Comparison of ENCODE assay signal across 1 cellular context in the genomic region with DNA sequence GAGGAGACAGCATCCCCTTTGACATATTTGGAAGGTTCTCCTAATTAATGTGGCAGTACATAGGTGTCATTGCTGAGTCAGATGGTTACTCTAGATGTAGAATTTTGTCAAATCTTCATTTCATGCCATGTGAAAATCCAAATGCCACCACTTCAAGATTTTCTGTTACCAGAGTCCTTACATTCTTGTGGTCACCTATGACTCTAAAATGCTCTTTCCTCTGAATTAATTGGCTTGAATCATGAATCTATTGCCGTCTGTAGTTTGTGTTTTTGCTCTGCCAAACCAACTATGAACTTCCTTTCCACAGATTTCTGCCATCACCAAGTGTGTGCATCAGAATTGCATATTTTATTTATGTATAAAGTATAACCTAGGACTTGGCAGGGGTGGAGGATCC.
A peak's percentile ranks its signal among the peaks of the same experiment; 100 is the strongest.
TF ChIP-seq lines count a peak whose summit lies in the region.

No MANE protein-coding gene starts in this region.

TF ChIP-seq in SK-N-SH, 30 proteins besides CTCF, POLR2A, EP300 and RAD21 (continued from another document):
- TF ChIP-seq, protein P1, sequence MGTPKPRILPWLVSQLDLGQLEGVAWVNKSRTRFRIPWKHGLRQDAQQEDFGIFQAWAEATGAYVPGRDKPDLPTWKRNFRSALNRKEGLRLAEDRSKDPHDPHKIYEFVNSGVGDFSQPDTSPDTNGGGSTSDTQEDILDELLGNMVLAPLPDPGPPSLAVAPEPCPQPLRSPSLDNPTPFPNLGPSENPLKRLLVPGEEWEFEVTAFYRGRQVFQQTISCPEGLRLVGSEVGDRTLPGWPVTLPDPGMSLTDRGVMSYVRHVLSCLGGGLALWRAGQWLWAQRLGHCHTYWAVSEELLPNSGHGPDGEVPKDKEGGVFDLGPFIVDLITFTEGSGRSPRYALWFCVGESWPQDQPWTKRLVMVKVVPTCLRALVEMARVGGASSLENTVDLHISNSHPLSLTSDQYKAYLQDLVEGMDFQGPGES (IDR thresholded peaks at IDR 0.05; ENCODE audit: low read depth, low read length) = no peak
- TF ChIP-seq FOXJ3 (CRISPR knock-in tag; IDR thresholded peaks at IDR 0.05) = no peak
- no peak for TF ChIP-seq EZH2phosphoT487 (IDR thresholded peaks at IDR 0.05; ENCODE audit: borderline replicate concordance, low read depth)
- TF ChIP-seq YY1 (IDR thresholded peaks at IDR 0.05; ENCODE audit: low read depth) = no peak
- no peak for TF ChIP-seq JUND (IDR thresholded peaks at IDR 0.05)
- no peak for TF ChIP-seq SMC3 (IDR thresholded peaks at IDR 0.05; ENCODE audit: low read depth, low read length)
- no peak for TF ChIP-seq NRF1 (IDR thresholded peaks at IDR 0.05; ENCODE audit: low read depth, low read length)
- TF ChIP-seq, protein P2, sequence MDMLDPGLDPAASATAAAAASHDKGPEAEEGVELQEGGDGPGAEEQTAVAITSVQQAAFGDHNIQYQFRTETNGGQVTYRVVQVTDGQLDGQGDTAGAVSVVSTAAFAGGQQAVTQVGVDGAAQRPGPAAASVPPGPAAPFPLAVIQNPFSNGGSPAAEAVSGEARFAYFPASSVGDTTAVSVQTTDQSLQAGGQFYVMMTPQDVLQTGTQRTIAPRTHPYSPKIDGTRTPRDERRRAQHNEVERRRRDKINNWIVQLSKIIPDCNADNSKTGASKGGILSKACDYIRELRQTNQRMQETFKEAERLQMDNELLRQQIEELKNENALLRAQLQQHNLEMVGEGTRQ (IDR thresholded peaks at IDR 0.05; ENCODE audit: borderline replicate concordance, low read depth, low read length) = no peak
- TF ChIP-seq CHD2 (IDR thresholded peaks at IDR 0.05; ENCODE audit: low read length, partially characterized antibody) = no peak
- TF ChIP-seq, protein P3, sequence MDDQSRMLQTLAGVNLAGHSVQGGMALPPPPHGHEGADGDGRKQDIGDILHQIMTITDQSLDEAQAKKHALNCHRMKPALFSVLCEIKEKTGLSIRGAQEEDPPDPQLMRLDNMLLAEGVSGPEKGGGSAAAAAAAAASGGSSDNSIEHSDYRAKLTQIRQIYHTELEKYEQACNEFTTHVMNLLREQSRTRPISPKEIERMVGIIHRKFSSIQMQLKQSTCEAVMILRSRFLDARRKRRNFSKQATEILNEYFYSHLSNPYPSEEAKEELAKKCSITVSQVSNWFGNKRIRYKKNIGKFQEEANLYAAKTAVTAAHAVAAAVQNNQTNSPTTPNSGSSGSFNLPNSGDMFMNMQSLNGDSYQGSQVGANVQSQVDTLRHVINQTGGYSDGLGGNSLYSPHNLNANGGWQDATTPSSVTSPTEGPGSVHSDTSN (IDR thresholded peaks at IDR 0.05) = peak; percentile 47; the same call in 1 of the 2 replicates
- TF ChIP-seq, protein P4, sequence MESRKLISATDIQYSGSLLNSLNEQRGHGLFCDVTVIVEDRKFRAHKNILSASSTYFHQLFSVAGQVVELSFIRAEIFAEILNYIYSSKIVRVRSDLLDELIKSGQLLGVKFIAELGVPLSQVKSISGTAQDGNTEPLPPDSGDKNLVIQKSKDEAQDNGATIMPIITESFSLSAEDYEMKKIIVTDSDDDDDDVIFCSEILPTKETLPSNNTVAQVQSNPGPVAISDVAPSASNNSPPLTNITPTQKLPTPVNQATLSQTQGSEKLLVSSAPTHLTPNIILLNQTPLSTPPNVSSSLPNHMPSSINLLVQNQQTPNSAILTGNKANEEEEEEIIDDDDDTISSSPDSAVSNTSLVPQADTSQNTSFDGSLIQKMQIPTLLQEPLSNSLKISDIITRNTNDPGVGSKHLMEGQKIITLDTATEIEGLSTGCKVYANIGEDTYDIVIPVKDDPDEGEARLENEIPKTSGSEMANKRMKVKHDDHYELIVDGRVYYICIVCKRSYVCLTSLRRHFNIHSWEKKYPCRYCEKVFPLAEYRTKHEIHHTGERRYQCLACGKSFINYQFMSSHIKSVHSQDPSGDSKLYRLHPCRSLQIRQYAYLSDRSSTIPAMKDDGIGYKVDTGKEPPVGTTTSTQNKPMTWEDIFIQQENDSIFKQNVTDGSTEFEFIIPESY (IDR thresholded peaks at IDR 0.05; ENCODE audit: borderline replicate concordance, low read depth) = no peak
- no peak for TF ChIP-seq ELF1 (IDR thresholded peaks at IDR 0.05)
